Comparison of ENCODE assay signal across 18 cellular contexts in genomic region chr22:44889233-44889878, GRCh38.
DNase-seq lines count a peak whose midpoint lies in the region; ATAC-seq and TF ChIP-seq lines count a peak whose summit lies in the region.
"Had no signal": no experiment of that assay in that cellular context is flagged by ENCODE, and none has a peak within 500 bp of the region (broad histone marks: within the 10 kb centered on the region; RNA-seq: fewer than 3 reads in every experiment).

No MANE protein-coding gene starts in this region.

- no peak for TF ChIP-seq CTCF in GM13976 (IDR thresholded peaks at IDR 0.05; ENCODE audit: borderline replicate concordance, control extremely low read depth, extremely low read depth, insufficient read depth, missing control alignments)
- no peak for TF ChIP-seq CTCF in WTC11 (IDR thresholded peaks at IDR 0.05)
- TF ChIP-seq CTCF in neural cell (IDR thresholded peaks at IDR 0.05; ENCODE audit: poor library complexity, severe bottlenecking) = peak; percentile 30
- TF ChIP-seq CTCF in esophagus muscularis mucosa (IDR thresholded peaks at IDR 0.05) = no peak

- H3K27ac Mint-ChIP-seq in WTC11 = no peak overlapping the region
- H3K27ac Mint-ChIP-seq: activated CD4-positive, alpha-beta memory T cell treated with anti-CD3 and anti-CD28 coated beads, Interleukin-2, amount 10 ng/mL, durations not matched to agents 7 days and 5 days; activated T-helper 1 cell treated with anti-CD3 and anti-CD28 coated beads, Interleukin-12 subunit alpha, Interleukin-12 subunit beta, Interleukin-2, Interleukin-4 antibody, amounts not matched to agents 30 ng/mL and 10 ng/mL and 1 ng/mL, durations not matched to agents 14 hours and 24 hours and 36 hours; CD14-positive monocyte; IgD-negative memory B cell; nephron progenitor cell had no signal

- no peak overlapping the region for H3K4me3 Mint-ChIP-seq in WTC11
- H3K4me3 Mint-ChIP-seq: activated CD4-positive, alpha-beta memory T cell treated with anti-CD3 and anti-CD28 coated beads, Interleukin-2, amount 10 ng/mL, durations not matched to agents 7 days and 5 days; activated T-helper 1 cell treated with anti-CD3 and anti-CD28 coated beads, Interleukin-12 subunit alpha, Interleukin-12 subunit beta, Interleukin-2, Interleukin-4 antibody, amounts not matched to agents 30 ng/mL and 10 ng/mL and 1 ng/mL, durations not matched to agents 14 hours and 24 hours and 36 hours; CD14-positive monocyte; IgD-negative memory B cell; nephron progenitor cell had no signal

- ATAC-seq in WTC11 = peak; percentile 29
- ATAC-seq in HG03571 (IDR thresholded peaks at IDR 0.05; ENCODE audit: unreplicated experiment) = no peak

- H3K27me3 ChIP-seq in neural cell (ENCODE audit: insufficient read depth, low read depth, low read length) (no peaks in the 10 kb centered on the region), esophagus muscularis mucosa (no peaks in the 10 kb centered on the region)
- H3K27me3 ChIP-seq: adrenal gland had no signal

- H3K9ac ChIP-seq in neural cell (ENCODE audit: low read length) = no peak overlapping the region

- POLR2A ChIA-PET in WTC11 (lab: Charles Lee) = no interaction called here

- no peak for TF ChIP-seq POLR2A in esophagus muscularis mucosa (IDR thresholded peaks at IDR 0.05; ENCODE audit: low read depth)

- H3K27me3 Mint-ChIP-seq in WTC11 (ENCODE audit: low read depth) = no peaks in the 10 kb centered on the region; the same call in 1 of the 2 replicates
- H3K27me3 Mint-ChIP-seq: activated CD4-positive, alpha-beta memory T cell treated with anti-CD3 and anti-CD28 coated beads, Interleukin-2, amount 10 ng/mL, durations not matched to agents 7 days and 5 days; IgD-negative memory B cell had no signal

- DNase-seq in Daoy (ENCODE audit: low read depth) = peak; percentile 20
- DNase-seq in GM13976 (ENCODE audit: low spot score) = peak; percentile 43
- DNase-seq in WTC11 (ENCODE audit: low spot score) = no peak
- no peak for DNase-seq in T1000 (lab: John Stamatoyannopoulos, UW)
- DNase-seq in esophagus muscularis mucosa (ENCODE audit: extremely low spot score) = no peak
- DNase-seq: activated CD4-positive, alpha-beta memory T cell treated with anti-CD3 and anti-CD28 coated beads, Interleukin-2, amount 10 ng/mL, durations not matched to agents 7 days and 5 days; adrenal gland; central memory CD4-positive, alpha-beta T cell; DND-41; NCI-H1092; nephron progenitor cell; OCI-M1; retina had no signal

- H3K9me3 Mint-ChIP-seq in WTC11 = no peaks in the 10 kb centered on the region
- H3K9me3 Mint-ChIP-seq: activated CD4-positive, alpha-beta memory T cell treated with anti-CD3 and anti-CD28 coated beads, Interleukin-2, amount 10 ng/mL, durations not matched to agents 7 days and 5 days; activated T-helper 1 cell treated with anti-CD3 and anti-CD28 coated beads, Interleukin-12 subunit alpha, Interleukin-12 subunit beta, Interleukin-2, Interleukin-4 antibody, amounts not matched to agents 30 ng/mL and 10 ng/mL and 1 ng/mL, durations not matched to agents 14 hours and 24 hours and 36 hours; CD14-positive monocyte; IgD-negative memory B cell; nephron progenitor cell had no signal

- H4K20me1 ChIP-seq in neural cell (ENCODE audit: insufficient read depth) = no peaks in the 10 kb centered on the region

- H3K27ac ChIP-seq in neural cell (ENCODE audit: low read length) (no peak overlapping the region), esophagus muscularis mucosa (replicated peaks in 1 of 4) (no peak overlapping the region)
- H3K27ac ChIP-seq: adrenal gland had no signal

- in situ Hi-C loops in GM13976 (cut with MboI; ENCODE audit: low sequenced_read_pairs, unreplicated experiment) = no loop called here

- CTCF ChIA-PET in WTC11 (lab: Charles Lee) = interaction anchor here (0.6 to 1.3 kb wide), 4 partner anchors 49 to 207 kb away, joined by 3 to 4 read pairs (median 4); no protein-coding TSS in a partner anchor

- H3K9me3 ChIP-seq in neural cell (ENCODE audit: low read length) (no peaks in the 10 kb centered on the region), esophagus muscularis mucosa (no peaks in the 10 kb centered on the region)
- H3K9me3 ChIP-seq: adrenal gland had no signal

- peaks cover 17% of the 10 kb centered on the region for H3K4me1 Mint-ChIP-seq in WTC11
- H3K4me1 Mint-ChIP-seq: activated CD4-positive, alpha-beta memory T cell treated with anti-CD3 and anti-CD28 coated beads, Interleukin-2, amount 10 ng/mL, durations not matched to agents 7 days and 5 days; CD14-positive monocyte had no signal

- WGBS in esophagus muscularis mucosa = 74% methylated on average over 14 of the region's 14 CpGs

- no peaks in the 10 kb centered on the region for H3K9me2 ChIP-seq in neural cell (ENCODE audit: insufficient read depth, low read length)

- H3K4me2 ChIP-seq in neural cell (ENCODE audit: low read length) = no peak overlapping the region

- peaks cover 38% of the 10 kb centered on the region for H3K36me3 Mint-ChIP-seq in WTC11
- H3K36me3 Mint-ChIP-seq: CD14-positive monocyte, IgD-negative memory B cell had no signal

- H3F3A ChIP-seq in neural cell (ENCODE audit: insufficient read depth, low read length, poor library complexity, severe bottlenecking) = no peaks in the 10 kb centered on the region

- H2AFZ ChIP-seq in neural cell (ENCODE audit: low read depth, low read length) = no peak overlapping the region

- H3K36me3 ChIP-seq in neural cell (ENCODE audit: insufficient read depth, low read length) (peaks cover 7% of the 10 kb centered on the region), esophagus muscularis mucosa (no peaks in the 10 kb centered on the region)
- H3K36me3 ChIP-seq: adrenal gland had no signal

- TF ChIP-seq EP300 in neural cell (conservative IDR thresholded peaks at IDR 0.05; ENCODE audit: poor library complexity, severe bottlenecking) = no peak
- TF ChIP-seq EP300 in esophagus muscularis mucosa (IDR thresholded peaks at IDR 0.05) = no peak

- H3K4me3 ChIP-seq in neural cell (ENCODE audit: low read length) = no peak overlapping the region
- H3K4me3 ChIP-seq in esophagus muscularis mucosa = no peak overlapping the region
- H3K4me3 ChIP-seq: adrenal gland had no signal

- no peaks in the 10 kb centered on the region for H3K4me1 ChIP-seq in esophagus muscularis mucosa
- H3K4me1 ChIP-seq: adrenal gland had no signal

- intact Hi-C loops in esophagus muscularis mucosa (cut with DNase I) = no loop called here

- peak; percentile 31 for TF ChIP-seq RAD21 in neural cell (conservative IDR thresholded peaks at IDR 0.05)

- no peaks in the 10 kb centered on the region for H3K79me2 ChIP-seq in neural cell (replicated peaks; ENCODE audit: insufficient read depth, low read length)

TF ChIP-seq in WTC11, 78 proteins besides CTCF, POLR2A, EP300 and RAD21 (continues in another document):
- TF ChIP-seq, protein P1, sequence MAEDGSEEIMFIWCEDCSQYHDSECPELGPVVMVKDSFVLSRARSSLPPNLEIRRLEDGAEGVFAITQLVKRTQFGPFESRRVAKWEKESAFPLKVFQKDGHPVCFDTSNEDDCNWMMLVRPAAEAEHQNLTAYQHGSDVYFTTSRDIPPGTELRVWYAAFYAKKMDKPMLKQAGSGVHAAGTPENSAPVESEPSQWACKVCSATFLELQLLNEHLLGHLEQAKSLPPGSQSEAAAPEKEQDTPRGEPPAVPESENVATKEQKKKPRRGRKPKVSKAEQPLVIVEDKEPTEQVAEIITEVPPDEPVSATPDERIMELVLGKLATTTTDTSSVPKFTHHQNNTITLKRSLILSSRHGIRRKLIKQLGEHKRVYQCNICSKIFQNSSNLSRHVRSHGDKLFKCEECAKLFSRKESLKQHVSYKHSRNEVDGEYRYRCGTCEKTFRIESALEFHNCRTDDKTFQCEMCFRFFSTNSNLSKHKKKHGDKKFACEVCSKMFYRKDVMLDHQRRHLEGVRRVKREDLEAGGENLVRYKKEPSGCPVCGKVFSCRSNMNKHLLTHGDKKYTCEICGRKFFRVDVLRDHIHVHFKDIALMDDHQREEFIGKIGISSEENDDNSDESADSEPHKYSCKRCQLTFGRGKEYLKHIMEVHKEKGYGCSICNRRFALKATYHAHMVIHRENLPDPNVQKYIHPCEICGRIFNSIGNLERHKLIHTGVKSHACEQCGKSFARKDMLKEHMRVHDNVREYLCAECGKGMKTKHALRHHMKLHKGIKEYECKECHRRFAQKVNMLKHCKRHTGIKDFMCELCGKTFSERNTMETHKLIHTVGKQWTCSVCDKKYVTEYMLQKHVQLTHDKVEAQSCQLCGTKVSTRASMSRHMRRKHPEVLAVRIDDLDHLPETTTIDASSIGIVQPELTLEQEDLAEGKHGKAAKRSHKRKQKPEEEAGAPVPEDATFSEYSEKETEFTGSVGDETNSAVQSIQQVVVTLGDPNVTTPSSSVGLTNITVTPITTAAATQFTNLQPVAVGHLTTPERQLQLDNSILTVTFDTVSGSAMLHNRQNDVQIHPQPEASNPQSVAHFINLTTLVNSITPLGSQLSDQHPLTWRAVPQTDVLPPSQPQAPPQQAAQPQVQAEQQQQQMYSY (CRISPR knock-in tag; IDR thresholded peaks at IDR 0.05) = no peak
- TF ChIP-seq ETV6 (CRISPR knock-in tag; IDR thresholded peaks at IDR 0.05) = no peak

TF ChIP-seq in neural cell, 6 proteins besides CTCF, POLR2A, EP300 and RAD21 (continues in another document):
- TF ChIP-seq EZH2 (IDR thresholded peaks at IDR 0.05; ENCODE audit: borderline replicate concordance, insufficient read depth, low read length, poor library complexity, severe bottlenecking) (no peak), REST (IDR thresholded peaks at IDR 0.05; ENCODE audit: borderline replicate concordance) (no peak)

Comparison
In these comparisons a context has a peak if more than half of its experiments do, and no peak if none do; other contexts are left out.
1. DNase-seq: peak in Daoy (single experiment) and GM13976 (single experiment); none in WTC11 (single experiment), T1000 (single experiment) and esophagus muscularis mucosa (single experiment).